8 cellular contexts compared by ENCODE assay signal in genomic region chr11:11931461-11932055, GRCh38.
DNase-seq lines count a peak whose midpoint lies in the region; FAIRE-seq and TF ChIP-seq lines count a peak whose summit lies in the region.

No MANE protein-coding gene starts in this region.

- H3K9me3 ChIP-seq in WERI-Rb-1 (ENCODE audit: severe bottlenecking), result no peaks in the 10 kb centered on the region
- H3K9me3 ChIP-seq in cardiac muscle cell (ENCODE audit: low read depth), result no peaks in the 10 kb centered on the region

- no peaks in the 10 kb centered on the region for H3K4me1 ChIP-seq in cardiac muscle cell (ENCODE audit: low read depth)

- TF ChIP-seq CTCF in 22Rv1 (IDR thresholded peaks at IDR 0.05) (peak; percentile 76), WERI-Rb-1 (IDR thresholded peaks at IDR 0.05; ENCODE audit: low read depth, low read length) (peak; percentile 37; the same call in 1 of the 2 replicates), cardiac muscle cell (IDR thresholded peaks at IDR 0.05; ENCODE audit: low read depth, low read length) (peak; percentile 61), retinal pigment epithelial cell (conservative IDR thresholded peaks at IDR 0.05; ENCODE audit: low read depth, low read length) (peak; percentile 67)

- H3K36me3 ChIP-seq in WERI-Rb-1 (peaks cover 36% of the 10 kb centered on the region), cardiac muscle cell (peaks cover 56% of the 10 kb centered on the region)

- no peaks in the 10 kb centered on the region for H3K27me3 ChIP-seq in WERI-Rb-1 (ENCODE audit: insufficient read depth, low read depth, severe bottlenecking)
- H3K27me3 ChIP-seq in cardiac muscle cell, result no peaks in the 10 kb centered on the region

- FAIRE-seq in G401.6 (lab: Jason Lieb, UNC), result peak; percentile 92

- H3K27ac ChIP-seq in 22Rv1 (no peak overlapping the region), WERI-Rb-1 (no peak overlapping the region), cardiac muscle cell (no peak overlapping the region)

- no peak overlapping the region for H3K4me3 ChIP-seq in WERI-Rb-1 (ENCODE audit: low read depth, low read length)
- H3K4me3 ChIP-seq in cardiac muscle cell, result no peak overlapping the region
- no peak overlapping the region for H3K4me3 ChIP-seq in retinal pigment epithelial cell (ENCODE audit: low read length)

- DNase-seq in NCI-H2029 (lab: John Stamatoyannopoulos, UW), result peak; percentile 2
- peak; percentile 8 for DNase-seq in WERI-Rb-1
- peak; percentile 66 to 82 for DNase-seq in cardiac muscle cell (ENCODE audit: low read depth in 1 of 2, low spot score in 1 of 2)
- DNase-seq in retinal pigment epithelial cell (ENCODE audit: low read depth), result no peak
- DNase-seq in stimulated activated CD4-positive, alpha-beta T cell treated with anti-CD3 and anti-CD28 coated beads, Interleukin-2, amount 100 ng/mL, for 24 hours, result no peak
- DNase-seq in mucosa of gallbladder (ENCODE audit: low spot score), result no peak

Comparison
In these comparisons a context has a peak if more than half of its experiments do, and no peak if none do; other contexts are left out.
1. DNase-seq: peak in NCI-H2029 (single experiment), WERI-Rb-1 (single experiment) and cardiac muscle cell (2 of 2); none in retinal pigment epithelial cell (single experiment), stimulated activated CD4-positive, alpha-beta T cell treated with anti-CD3 and anti-CD28 coated beads, Interleukin-2, amount 100 ng/mL, for 24 hours (0 of 2) and mucosa of gallbladder (single experiment).
2. Peak in every context shown above with its lines, with median percentiles within 50 percentile points of each other: CTCF ChIP-seq.